In genomic region chr19:8609210-8610040, GRCh38 we compare ENCODE assay signal across 8 cellular contexts. TPM values are rescaled to one million over a fixed set of nuclear protein-coding genes. Genes with fewer than 3 reads are reported as not detected.
DNase-seq lines count a peak whose midpoint lies in the region; ATAC-seq and FAIRE-seq lines count a peak whose summit lies in the region.

No MANE protein-coding gene starts in this region.

- peak overlapping the region; percentile 76 for H3K4me3 ChIP-seq in neuron (ENCODE audit: low read length)

- H3K9me3 ChIP-seq in neuron (ENCODE audit: low read length): peaks cover 9% of the 10 kb centered on the region

- intact Hi-C loops in activated CD4-positive, alpha-beta T cell treated with anti-CD3 and anti-CD28 coated beads for 36 hours (cut with DNase I, micrococcal nuclease): loop anchor here in 1 of 2 experiments (1.0 kb wide), 1 partner anchor 17 kb away; no protein-coding TSS in a partner anchor

- POLR2A ChIA-PET in activated CD4-positive, alpha-beta T cell treated with anti-CD3 and anti-CD28 coated beads for 36 hours (lab: Charles Lee): no interaction called here

- ATAC-seq in activated CD4-positive, alpha-beta T cell treated with anti-CD3 and anti-CD28 coated beads for 36 hours: peak; percentile 37
- no peak for ATAC-seq in GM18502 (IDR thresholded peaks at IDR 0.05; ENCODE audit: poor library complexity, unreplicated experiment)

- H3K27me3 ChIP-seq in neuron (ENCODE audit: insufficient read depth, low read length): no peaks in the 10 kb centered on the region

- peaks cover 15% of the 10 kb centered on the region for H3K4me1 ChIP-seq in neuron (ENCODE audit: insufficient read depth, low read length)

- peak overlapping the region; percentile 21 for H2AFZ ChIP-seq in neuron (ENCODE audit: low read depth, low read length)

- H3K36me3 Mint-ChIP-seq in activated CD4-positive, alpha-beta T cell treated with anti-CD3 and anti-CD28 coated beads for 36 hours (ENCODE audit: low read depth): peaks cover 8% of the 10 kb centered on the region
- H3K36me3 Mint-ChIP-seq in activated T-cell treated with anti-CD3 and anti-CD28 coated beads, Interleukin-2, amount 50 U/mL, for 24 hours (ENCODE audit: low read depth): peaks cover 10% of the 10 kb centered on the region

- no peaks in the 10 kb centered on the region for H3K9me3 Mint-ChIP-seq in activated CD4-positive, alpha-beta T cell treated with anti-CD3 and anti-CD28 coated beads for 36 hours (ENCODE audit: low read depth)
- no peaks in the 10 kb centered on the region for H3K9me3 Mint-ChIP-seq in activated T-cell treated with anti-CD3 and anti-CD28 coated beads, Interleukin-2, amount 50 U/mL, for 24 hours

- H3K27ac Mint-ChIP-seq in activated CD4-positive, alpha-beta T cell treated with anti-CD3 and anti-CD28 coated beads for 36 hours: peak overlapping the region; percentile 79
- H3K27ac Mint-ChIP-seq in activated T-cell treated with anti-CD3 and anti-CD28 coated beads, Interleukin-2, amount 50 U/mL, for 24 hours: peak overlapping the region; percentile 83

- DNase-seq in activated CD4-positive, alpha-beta T cell treated with anti-CD3 and anti-CD28 coated beads for 36 hours: peak; percentile 48
- DNase-seq in activated CD4-positive, alpha-beta T cell treated with anti-CD3 and anti-CD28 coated beads for 1 hour: no peak
- peak; percentile 56 for DNase-seq in activated T-cell treated with anti-CD3 and anti-CD28 coated beads, Interleukin-2, amount 50 U/mL, for 24 hours
- DNase-seq in frontal cortex (ENCODE audit: low spot score in 2 of 2) (peak; percentile 58 to 69), activated gamma-delta T cell treated with Interleukin-2 at 50 U/mL for 16 hours (no peak), DMS53 treated with DMSO at 0.1 percent for 48 hours (lab: John Stamatoyannopoulos, UW; ENCODE audit: unreplicated experiment) (no peak)

- no peak for FAIRE-seq in frontal cortex (lab: Jason Lieb, UNC)

- H3K4me1 Mint-ChIP-seq in activated CD4-positive, alpha-beta T cell treated with anti-CD3 and anti-CD28 coated beads for 36 hours: peaks cover 20% of the 10 kb centered on the region
- H3K4me1 Mint-ChIP-seq in activated T-cell treated with anti-CD3 and anti-CD28 coated beads, Interleukin-2, amount 50 U/mL, for 24 hours (ENCODE audit: low read depth): peaks cover 25% of the 10 kb centered on the region

- peaks cover 6% of the 10 kb centered on the region for H3K27me3 Mint-ChIP-seq in activated CD4-positive, alpha-beta T cell treated with anti-CD3 and anti-CD28 coated beads for 36 hours
- H3K27me3 Mint-ChIP-seq in activated T-cell treated with anti-CD3 and anti-CD28 coated beads, Interleukin-2, amount 50 U/mL, for 24 hours: peaks cover 2% of the 10 kb centered on the region

- CTCF ChIA-PET in activated CD4-positive, alpha-beta T cell treated with anti-CD3 and anti-CD28 coated beads for 36 hours (lab: Charles Lee): interaction anchor here (0.6 to 1.1 kb wide), 2 partner anchors 15 to 30 kb away, joined by 4 read pairs; no protein-coding TSS in a partner anchor

- peaks cover 7% of the 10 kb centered on the region for H3K36me3 ChIP-seq in neuron (ENCODE audit: insufficient read depth, low read length)

- H3K4me3 Mint-ChIP-seq in activated CD4-positive, alpha-beta T cell treated with anti-CD3 and anti-CD28 coated beads for 36 hours: peak overlapping the region; percentile 83
- peak overlapping the region; percentile 79 for H3K4me3 Mint-ChIP-seq in activated T-cell treated with anti-CD3 and anti-CD28 coated beads, Interleukin-2, amount 50 U/mL, for 24 hours

RNA-seq across cellular contexts. Expression of gene ADAMTS10, which starts 1.1 kb away (rescaled TPM):
- 1 to 10 TPM; 4.5 to 5.0 TPM for total RNA-seq in activated CD4-positive, alpha-beta T cell treated with anti-CD3 and anti-CD28 coated beads for 36 hours
- total RNA-seq in frontal cortex: 34.6 TPM

RNA-seq across cellular contexts. Expression of gene NFILZ, which starts 21.0 kb away (rescaled TPM):
- total RNA-seq in activated CD4-positive, alpha-beta T cell treated with anti-CD3 and anti-CD28 coated beads for 36 hours: not detected
- total RNA-seq in frontal cortex: not detected

RNA-seq across cellular contexts. Expression of gene MYO1F, which starts 32.2 kb away (rescaled TPM):
- 10 to 100 TPM; 13.7 to 18.3 TPM for total RNA-seq in activated CD4-positive, alpha-beta T cell treated with anti-CD3 and anti-CD28 coated beads for 36 hours
- 1.6 TPM for total RNA-seq in frontal cortex

Comparison
In these comparisons a context has a peak if more than half of its experiments do, and no peak if none do; other contexts are left out.
1. DNase-seq: peak in activated CD4-positive, alpha-beta T cell treated with anti-CD3 and anti-CD28 coated beads for 36 hours (single experiment), activated T-cell treated with anti-CD3 and anti-CD28 coated beads, Interleukin-2, amount 50 U/mL, for 24 hours (single experiment) and frontal cortex (2 of 2); none in activated CD4-positive, alpha-beta T cell treated with anti-CD3 and anti-CD28 coated beads for 1 hour (single experiment), activated gamma-delta T cell treated with Interleukin-2 at 50 U/mL for 16 hours (single experiment) and DMS53 treated with DMSO at 0.1 percent for 48 hours (single experiment).